Comparison of ENCODE assay signal across 8 cellular contexts in genomic region chr1:145475369-145475915, GRCh38. TPM values are rescaled to one million over a fixed set of nuclear protein-coding genes. Genes with fewer than 3 reads are reported as not detected.
A peak's percentile ranks its signal among the peaks of the same experiment; 100 is the strongest.
DNase-seq lines count a peak whose midpoint lies in the region; ATAC-seq and TF ChIP-seq lines count a peak whose summit lies in the region.
"Not testable (repeated sequence)": the region's sequence is repeated elsewhere in the genome, so short reads cannot be mapped to it uniquely, and the experiment has no call there.

No MANE protein-coding gene starts in this region.

- H3K27me3 Mint-ChIP-seq in activated B cell treated with CpG ODN at 0.5 μM for 24 hours; activated naive CD4-positive, alpha-beta T cell treated with anti-CD3 and anti-CD28 coated beads, Interleukin-2, amount 50 U/mL, for 24 hours; naive B cell: not testable (repeated sequence)

- intact Hi-C loops in activated B cell treated with CpG ODN at 0.5 μM for 24 hours (cut with micrococcal nuclease); dorsolateral prefrontal cortex (cut with DNase I); left ventricle myocardium inferior (cut with micrococcal nuclease): not testable (repeated sequence)

- H3K4me1 ChIP-seq in ACC112 (ENCODE audit: control insufficient read depth, insufficient read depth, low read length, unreplicated experiment); left ventricle myocardium inferior: not testable (repeated sequence)

- H2AFZ ChIP-seq in ACC112 (ENCODE audit: low read length, unreplicated experiment): not testable (repeated sequence)

- H3K9me3 ChIP-seq in left ventricle myocardium inferior (replicated peaks): not testable (repeated sequence)

- H3K27ac Mint-ChIP-seq in activated B cell treated with CpG ODN at 0.5 μM for 24 hours, naive B cell: not testable (repeated sequence)
- peak overlapping the region; percentile 85 for H3K27ac Mint-ChIP-seq in activated naive CD4-positive, alpha-beta T cell treated with anti-CD3 and anti-CD28 coated beads, Interleukin-2, amount 50 U/mL, for 24 hours

- CTCF ChIA-PET in activated B cell treated with CpG ODN at 0.5 μM for 24 hours (lab: Charles Lee): not testable (repeated sequence)

- not testable (repeated sequence) for H3K79me2 ChIP-seq in ACC112 (ENCODE audit: control insufficient read depth, insufficient read depth, low read length, unreplicated experiment)

- not testable (repeated sequence) for H3K27ac ChIP-seq in ACC112 (ENCODE audit: low read depth, low read length); left ventricle myocardium inferior (replicated peaks)
- H3K27ac ChIP-seq in dorsolateral prefrontal cortex: peak overlapping the region in 20 of 59 donors; percentile 6 to 66 (median 42)

- not testable (repeated sequence) for H3K36me3 Mint-ChIP-seq in activated B cell treated with CpG ODN at 0.5 μM for 24 hours (ENCODE audit: low read depth); activated naive CD4-positive, alpha-beta T cell treated with anti-CD3 and anti-CD28 coated beads, Interleukin-2, amount 50 U/mL, for 24 hours; naive B cell

- H3K4me1 Mint-ChIP-seq in activated B cell treated with CpG ODN at 0.5 μM for 24 hours; activated naive CD4-positive, alpha-beta T cell treated with anti-CD3 and anti-CD28 coated beads, Interleukin-2, amount 50 U/mL, for 24 hours; naive B cell: not testable (repeated sequence)

- not testable (repeated sequence) for H3K36me3 ChIP-seq in ACC112 (ENCODE audit: insufficient read depth, low read length); left ventricle myocardium inferior

- ATAC-seq in activated B cell treated with CpG ODN at 0.5 μM for 24 hours (ENCODE audit: low read depth); naive B cell (ENCODE audit: low read depth in 2 of 2): not testable (repeated sequence)

- DNase-seq in HFF-Myc (ENCODE audit: extremely low read depth, low read depth); activated B cell treated with CpG ODN at 0.5 μM for 24 hours; left ventricle myocardium inferior; naive B cell: not testable (repeated sequence)
- DNase-seq in dorsolateral prefrontal cortex: peak in 3 of 10 donors; percentile 25 to 44 (median 42)
- peak; percentile 20 for DNase-seq in stimulated activated CD4-positive, alpha-beta T cell treated with anti-CD3 and anti-CD28 coated beads, Interleukin-12 subunit alpha, Interleukin-12 subunit beta, amount 100 ng/mL, for 4 hours

- not testable (repeated sequence) for TF ChIP-seq CTCF in HFF-Myc (IDR thresholded peaks at IDR 0.05; ENCODE audit: low read depth, low read length, missing control alignments); activated B cell treated with CpG ODN at 0.5 μM for 24 hours (IDR thresholded peaks at IDR 0.05); dorsolateral prefrontal cortex (IDR thresholded peaks at IDR 0.05 in 54 of 56, conservative IDR thresholded peaks at IDR 0.05 in 2 of 56; ENCODE audit: low read depth in 1 of 56, partially characterized antibody in 56 of 56); left ventricle myocardium inferior (IDR thresholded peaks at IDR 0.05; ENCODE audit: borderline replicate concordance)

- not testable (repeated sequence) for H3K27me3 ChIP-seq in ACC112 (ENCODE audit: insufficient read depth, low read length)
- H3K27me3 ChIP-seq in dorsolateral prefrontal cortex: peaks cover 0 to 14% (median 0%) of the 10 kb centered on the region in 45 donors
- H3K27me3 ChIP-seq in left ventricle myocardium inferior (ENCODE audit: low read depth): peaks cover 30% of the 10 kb centered on the region

- H3K4me3 ChIP-seq in ACC112 (ENCODE audit: low read depth, low read length) (peak overlapping the region; percentile 74), HFF-Myc (replicated peaks; ENCODE audit: low read depth, low read length) (peak overlapping the region; percentile 36), dorsolateral prefrontal cortex (peak overlapping the region in 46 of 59 donors; percentile 10 to 58 (median 39)), left ventricle myocardium inferior (peak overlapping the region; percentile 34)

- H3K9me3 Mint-ChIP-seq in activated B cell treated with CpG ODN at 0.5 μM for 24 hours; activated naive CD4-positive, alpha-beta T cell treated with anti-CD3 and anti-CD28 coated beads, Interleukin-2, amount 50 U/mL, for 24 hours; naive B cell: not testable (repeated sequence)

- POLR2A ChIA-PET in activated B cell treated with CpG ODN at 0.5 μM for 24 hours (lab: Charles Lee): not testable (repeated sequence)

- H3K4me3 Mint-ChIP-seq in activated B cell treated with CpG ODN at 0.5 μM for 24 hours: peak overlapping the region; percentile 41
- peak overlapping the region; percentile 81 for H3K4me3 Mint-ChIP-seq in activated naive CD4-positive, alpha-beta T cell treated with anti-CD3 and anti-CD28 coated beads, Interleukin-2, amount 50 U/mL, for 24 hours
- H3K4me3 Mint-ChIP-seq in naive B cell: peak overlapping the region in 6 of 8 donors; percentile 18 to 79 (median 61)

RNA-seq across cellular contexts. Expression of gene NBPF20, which starts 50.0 kb away (rescaled TPM):
- 5.5 and 7.1 TPM in 2 replicates for total RNA-seq in activated B cell treated with CpG ODN at 0.5 μM for 24 hours
- total RNA-seq in dorsolateral prefrontal cortex: 10 to 100 TPM in 31 of 120 experiments, 1 to 10 TPM in 89; 4.3 to 15.7 (median 8.5) TPM
- total RNA-seq in left ventricle myocardium inferior: 0.88 TPM
- polyA plus RNA-seq in naive B cell (ENCODE audit: low read depth in 6 of 6): under 1 TPM in 5 of 6 donors, not detected in 1; 0.11 to 0.76 (median 0.31) TPM
